ENCODE assay signal across 8 cellular contexts in genomic region chr11:64304316-64305072, GRCh38. TPM values are rescaled to one million over a fixed set of nuclear protein-coding genes. Genes with fewer than 3 reads are reported as not detected.
DNase-seq lines count a peak whose midpoint lies in the region; ATAC-seq and TF ChIP-seq lines count a peak whose summit lies in the region.

No MANE protein-coding gene starts in this region.

- H3K4me3 ChIP-seq in smooth muscle cell, result peak overlapping the region; percentile 49

- H3K27ac ChIP-seq in VCaP (peak overlapping the region; percentile 95), smooth muscle cell (ENCODE audit: low read depth) (peak overlapping the region; percentile 83)

- 2% methylated on average over 46 of the region's 46 CpGs for WGBS in smooth muscle cell (ENCODE audit: low lambda C conversion rate)

- peaks cover 27% of the 10 kb centered on the region for H3K79me2 ChIP-seq in smooth muscle cell (ENCODE audit: low read depth)

- peak overlapping the region; percentile 79 for H3K4me2 ChIP-seq in smooth muscle cell

- no peaks in the 10 kb centered on the region for H3K36me3 ChIP-seq in smooth muscle cell (ENCODE audit: low read depth)

- H3K27me3 ChIP-seq in smooth muscle cell (ENCODE audit: low read depth), result peaks cover 14% of the 10 kb centered on the region

- peak overlapping the region; percentile 55 for H3K9ac ChIP-seq in smooth muscle cell (ENCODE audit: low read depth)

- no peaks in the 10 kb centered on the region for H3K9me3 ChIP-seq in smooth muscle cell (replicated peaks; ENCODE audit: low read depth)

- peaks cover 7% of the 10 kb centered on the region for H4K20me1 ChIP-seq in smooth muscle cell (ENCODE audit: low read depth)

- DNase-seq in ACHN, result peak; percentile 91
- DNase-seq in NCI-H2171 treated with DMSO at 0.1 percent for 48 hours (lab: John Stamatoyannopoulos, UW), result peak; percentile 85
- peak; percentile 92 to 93 for DNase-seq in T47D (ENCODE audit: low read depth in 1 of 2, low spot score in 1 of 2)
- DNase-seq in iPS-NIHi11 (ENCODE audit: low spot score), result peak; percentile 82
- peak; percentile 84 for DNase-seq in smooth muscle cell (lab: John Stamatoyannopoulos, UW; ENCODE audit: unreplicated experiment)

- H3K4me1 ChIP-seq in smooth muscle cell (ENCODE audit: low read depth), result peaks cover 15% of the 10 kb centered on the region

- no peaks in the 10 kb centered on the region for H3F3A ChIP-seq in smooth muscle cell (ENCODE audit: low read depth)

- ATAC-seq in GM18858 (IDR thresholded peaks at IDR 0.05; ENCODE audit: unreplicated experiment) (peak; percentile 27), HG03097 (IDR thresholded peaks at IDR 0.05; ENCODE audit: low FRiP score, unreplicated experiment) (peak; percentile 22)

- H2AFZ ChIP-seq in smooth muscle cell (ENCODE audit: low read depth), result no peak overlapping the region

- in situ Hi-C loops in ACHN (cut with HindIII; ENCODE audit: low pct_ligation_motif_present, low pct_unique_long_range_greater_than_20kb, low sequenced_read_pairs) (no loop called here), T47D (cut with HindIII; ENCODE audit: low pct_unique_long_range_greater_than_20kb, low sequenced_read_pairs) (no loop called here)

- TF ChIP-seq CTCF in VCaP (conservative IDR thresholded peaks at IDR 0.05) (peak; percentile 100), smooth muscle cell (IDR thresholded peaks at IDR 0.05; ENCODE audit: borderline replicate concordance, insufficient read depth, poor library complexity, severe bottlenecking) (peak; percentile 88)

RNA-seq across cellular contexts. Expression of gene ESRRA, which starts 0.8 kb away (rescaled TPM):
- total RNA-seq in smooth muscle cell, result 7.7 and 8.0 TPM in 2 replicates
- 16.7 and 29.4 TPM in 2 replicates for polyA plus RNA-seq in smooth muscle cell

RNA-seq across cellular contexts. Expression of gene CATSPERZ, which starts 4.3 kb away (rescaled TPM):
- total RNA-seq in smooth muscle cell, result not detected in 2 replicates
- not detected in 2 replicates for polyA plus RNA-seq in smooth muscle cell

RNA-seq across cellular contexts. Expression of gene TRMT112, which starts 12.9 kb away (rescaled TPM):
- total RNA-seq in smooth muscle cell, result 218 and 285 TPM in 2 replicates
- polyA plus RNA-seq in smooth muscle cell, result 327 and 353 TPM in 2 replicates

RNA-seq across cellular contexts. Expression of gene KCNK4, which starts 13.4 kb away (rescaled TPM):
- total RNA-seq in smooth muscle cell, result not detected in 2 replicates
- polyA plus RNA-seq in smooth muscle cell, result not detected in 2 replicates

RNA-seq across cellular contexts. Expression of gene PRDX5, which starts 13.4 kb away (rescaled TPM):
- total RNA-seq in smooth muscle cell, result 169 and 209 TPM in 2 replicates
- 461 and 474 TPM in 2 replicates for polyA plus RNA-seq in smooth muscle cell

Comparison
In these comparisons a context has a peak if more than half of its experiments do, and no peak if none do; other contexts are left out.
1. Peak in every context shown above with its lines: DNase-seq, ATAC-seq, H3K4me3 ChIP-seq and H3K27ac ChIP-seq.